Comparison of ENCODE assay signal across 1 cellular context in the genomic region with DNA sequence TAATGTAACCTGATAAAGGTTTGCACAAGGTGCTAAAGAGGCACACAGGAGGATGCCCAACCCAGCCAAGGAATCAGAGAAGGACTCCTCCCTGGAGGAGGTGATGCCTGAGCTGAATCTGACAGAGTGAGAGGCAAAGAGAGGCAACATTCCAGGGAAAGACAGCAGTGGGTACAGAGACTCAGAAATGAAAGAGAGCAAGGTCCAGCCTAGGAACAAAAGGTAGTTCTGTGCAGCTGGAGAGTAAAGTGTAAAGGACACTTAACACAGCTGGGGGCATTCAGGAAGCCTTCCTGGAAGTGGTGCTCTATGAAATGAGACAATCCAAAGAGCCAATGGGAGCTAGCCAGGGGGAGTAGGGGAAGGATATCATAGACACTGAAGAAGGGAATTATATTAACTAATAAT.
TF ChIP-seq lines count a peak whose summit lies in the region.

No MANE protein-coding gene starts in this region.

TF ChIP-seq in HepG2, 621 proteins besides CTCF, POLR2A, EP300 and RAD21 (continued from another document and continues in another):
- TF ChIP-seq, protein P1, sequence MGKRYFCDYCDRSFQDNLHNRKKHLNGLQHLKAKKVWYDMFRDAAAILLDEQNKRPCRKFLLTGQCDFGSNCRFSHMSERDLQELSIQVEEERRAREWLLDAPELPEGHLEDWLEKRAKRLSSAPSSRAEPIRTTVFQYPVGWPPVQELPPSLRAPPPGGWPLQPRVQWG (CRISPR knock-in tag; IDR thresholded peaks at IDR 0.05; ENCODE audit: borderline replicate concordance, low read depth): 0 out of 2 replicates have a peak, but pooled peaks have one; percentile 7
- no peak for TF ChIP-seq ZNF605 (CRISPR knock-in tag; IDR thresholded peaks at IDR 0.05)
- no peak for TF ChIP-seq TSC22D2 (CRISPR knock-in tag; IDR thresholded peaks at IDR 0.05; ENCODE audit: borderline replicate concordance)
- TF ChIP-seq CBX2 (IDR thresholded peaks at IDR 0.05; ENCODE audit: low read depth, low read length): no peak
- no peak; the same call in 1 of the 2 replicates for TF ChIP-seq CBX2 (CRISPR knock-in tag; IDR thresholded peaks at IDR 0.05; ENCODE audit: low read depth)
- TF ChIP-seq NRL (CRISPR knock-in tag; IDR thresholded peaks at IDR 0.05; ENCODE audit: borderline replicate concordance): no peak
- no peak for TF ChIP-seq MAF1 (CRISPR knock-in tag; IDR thresholded peaks at IDR 0.05; ENCODE audit: borderline replicate concordance)
- TF ChIP-seq, protein P2, sequence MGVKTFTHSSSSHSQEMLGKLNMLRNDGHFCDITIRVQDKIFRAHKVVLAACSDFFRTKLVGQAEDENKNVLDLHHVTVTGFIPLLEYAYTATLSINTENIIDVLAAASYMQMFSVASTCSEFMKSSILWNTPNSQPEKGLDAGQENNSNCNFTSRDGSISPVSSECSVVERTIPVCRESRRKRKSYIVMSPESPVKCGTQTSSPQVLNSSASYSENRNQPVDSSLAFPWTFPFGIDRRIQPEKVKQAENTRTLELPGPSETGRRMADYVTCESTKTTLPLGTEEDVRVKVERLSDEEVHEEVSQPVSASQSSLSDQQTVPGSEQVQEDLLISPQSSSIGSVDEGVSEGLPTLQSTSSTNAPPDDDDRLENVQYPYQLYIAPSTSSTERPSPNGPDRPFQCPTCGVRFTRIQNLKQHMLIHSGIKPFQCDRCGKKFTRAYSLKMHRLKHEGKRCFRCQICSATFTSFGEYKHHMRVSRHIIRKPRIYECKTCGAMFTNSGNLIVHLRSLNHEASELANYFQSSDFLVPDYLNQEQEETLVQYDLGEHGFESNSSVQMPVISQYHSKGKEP (CRISPR knock-in tag; IDR thresholded peaks at IDR 0.05): no peak
- no peak for TF ChIP-seq ZNF737 (CRISPR knock-in tag; IDR thresholded peaks at IDR 0.05; ENCODE audit: borderline replicate concordance)
- TF ChIP-seq, protein P3, sequence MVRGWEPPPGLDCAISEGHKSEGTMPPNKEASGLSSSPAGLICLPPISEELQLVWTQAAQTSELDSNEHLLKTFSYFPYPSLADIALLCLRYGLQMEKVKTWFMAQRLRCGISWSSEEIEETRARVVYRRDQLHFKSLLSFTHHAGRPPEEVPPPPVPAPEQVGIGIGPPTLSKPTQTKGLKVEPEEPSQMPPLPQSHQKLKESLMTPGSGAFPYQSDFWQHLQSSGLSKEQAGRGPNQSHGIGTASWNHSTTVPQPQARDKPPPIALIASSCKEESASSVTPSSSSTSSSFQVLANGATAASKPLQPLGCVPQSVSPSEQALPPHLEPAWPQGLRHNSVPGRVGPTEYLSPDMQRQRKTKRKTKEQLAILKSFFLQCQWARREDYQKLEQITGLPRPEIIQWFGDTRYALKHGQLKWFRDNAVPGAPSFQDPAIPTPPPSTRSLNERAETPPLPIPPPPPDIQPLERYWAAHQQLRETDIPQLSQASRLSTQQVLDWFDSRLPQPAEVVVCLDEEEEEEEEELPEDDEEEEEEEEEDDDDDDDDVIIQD (CRISPR knock-in tag; IDR thresholded peaks at IDR 0.05; ENCODE audit: low read depth): 0 out of 2 replicates have a peak, but pooled peaks have one; percentile 14
- TF ChIP-seq ZNF232 (CRISPR knock-in tag; IDR thresholded peaks at IDR 0.05; ENCODE audit: borderline replicate concordance): no peak
- peak; percentile 70 for TF ChIP-seq SAP130 (CRISPR knock-in tag; IDR thresholded peaks at IDR 0.05; ENCODE audit: low read depth)
- TF ChIP-seq, protein P4, sequence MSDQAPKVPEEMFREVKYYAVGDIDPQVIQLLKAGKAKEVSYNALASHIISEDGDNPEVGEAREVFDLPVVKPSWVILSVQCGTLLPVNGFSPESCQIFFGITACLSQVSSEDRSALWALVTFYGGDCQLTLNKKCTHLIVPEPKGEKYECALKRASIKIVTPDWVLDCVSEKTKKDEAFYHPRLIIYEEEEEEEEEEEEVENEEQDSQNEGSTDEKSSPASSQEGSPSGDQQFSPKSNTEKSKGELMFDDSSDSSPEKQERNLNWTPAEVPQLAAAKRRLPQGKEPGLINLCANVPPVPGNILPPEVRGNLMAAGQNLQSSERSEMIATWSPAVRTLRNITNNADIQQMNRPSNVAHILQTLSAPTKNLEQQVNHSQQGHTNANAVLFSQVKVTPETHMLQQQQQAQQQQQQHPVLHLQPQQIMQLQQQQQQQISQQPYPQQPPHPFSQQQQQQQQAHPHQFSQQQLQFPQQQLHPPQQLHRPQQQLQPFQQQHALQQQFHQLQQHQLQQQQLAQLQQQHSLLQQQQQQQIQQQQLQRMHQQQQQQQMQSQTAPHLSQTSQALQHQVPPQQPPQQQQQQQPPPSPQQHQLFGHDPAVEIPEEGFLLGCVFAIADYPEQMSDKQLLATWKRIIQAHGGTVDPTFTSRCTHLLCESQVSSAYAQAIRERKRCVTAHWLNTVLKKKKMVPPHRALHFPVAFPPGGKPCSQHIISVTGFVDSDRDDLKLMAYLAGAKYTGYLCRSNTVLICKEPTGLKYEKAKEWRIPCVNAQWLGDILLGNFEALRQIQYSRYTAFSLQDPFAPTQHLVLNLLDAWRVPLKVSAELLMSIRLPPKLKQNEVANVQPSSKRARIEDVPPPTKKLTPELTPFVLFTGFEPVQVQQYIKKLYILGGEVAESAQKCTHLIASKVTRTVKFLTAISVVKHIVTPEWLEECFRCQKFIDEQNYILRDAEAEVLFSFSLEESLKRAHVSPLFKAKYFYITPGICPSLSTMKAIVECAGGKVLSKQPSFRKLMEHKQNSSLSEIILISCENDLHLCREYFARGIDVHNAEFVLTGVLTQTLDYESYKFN (CRISPR knock-in tag; conservative IDR thresholded peaks at IDR 0.05): peak; percentile 91
- TF ChIP-seq, protein P5, sequence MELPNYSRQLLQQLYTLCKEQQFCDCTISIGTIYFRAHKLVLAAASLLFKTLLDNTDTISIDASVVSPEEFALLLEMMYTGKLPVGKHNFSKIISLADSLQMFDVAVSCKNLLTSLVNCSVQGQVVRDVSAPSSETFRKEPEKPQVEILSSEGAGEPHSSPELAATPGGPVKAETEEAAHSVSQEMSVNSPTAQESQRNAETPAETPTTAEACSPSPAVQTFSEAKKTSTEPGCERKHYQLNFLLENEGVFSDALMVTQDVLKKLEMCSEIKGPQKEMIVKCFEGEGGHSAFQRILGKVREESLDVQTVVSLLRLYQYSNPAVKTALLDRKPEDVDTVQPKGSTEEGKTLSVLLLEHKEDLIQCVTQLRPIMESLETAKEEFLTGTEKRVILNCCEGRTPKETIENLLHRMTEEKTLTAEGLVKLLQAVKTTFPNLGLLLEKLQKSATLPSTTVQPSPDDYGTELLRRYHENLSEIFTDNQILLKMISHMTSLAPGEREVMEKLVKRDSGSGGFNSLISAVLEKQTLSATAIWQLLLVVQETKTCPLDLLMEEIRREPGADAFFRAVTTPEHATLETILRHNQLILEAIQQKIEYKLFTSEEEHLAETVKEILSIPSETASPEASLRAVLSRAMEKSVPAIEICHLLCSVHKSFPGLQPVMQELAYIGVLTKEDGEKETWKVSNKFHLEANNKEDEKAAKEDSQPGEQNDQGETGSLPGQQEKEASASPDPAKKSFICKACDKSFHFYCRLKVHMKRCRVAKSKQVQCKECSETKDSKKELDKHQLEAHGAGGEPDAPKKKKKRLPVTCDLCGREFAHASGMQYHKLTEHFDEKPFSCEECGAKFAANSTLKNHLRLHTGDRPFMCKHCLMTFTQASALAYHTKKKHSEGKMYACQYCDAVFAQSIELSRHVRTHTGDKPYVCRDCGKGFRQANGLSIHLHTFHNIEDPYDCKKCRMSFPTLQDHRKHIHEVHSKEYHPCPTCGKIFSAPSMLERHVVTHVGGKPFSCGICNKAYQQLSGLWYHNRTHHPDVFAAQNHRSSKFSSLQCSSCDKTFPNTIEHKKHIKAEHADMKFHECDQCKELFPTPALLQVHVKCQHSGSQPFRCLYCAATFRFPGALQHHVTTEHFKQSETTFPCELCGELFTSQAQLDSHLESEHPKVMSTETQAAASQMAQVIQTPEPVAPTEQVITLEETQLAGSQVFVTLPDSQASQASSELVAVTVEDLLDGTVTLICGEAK (IDR thresholded peaks at IDR 0.05): no peak
- TF ChIP-seq, protein P5 (CRISPR knock-in tag; IDR thresholded peaks at IDR 0.05): no peak; the same call in 1 of the 2 replicates
- TF ChIP-seq, protein P6, sequence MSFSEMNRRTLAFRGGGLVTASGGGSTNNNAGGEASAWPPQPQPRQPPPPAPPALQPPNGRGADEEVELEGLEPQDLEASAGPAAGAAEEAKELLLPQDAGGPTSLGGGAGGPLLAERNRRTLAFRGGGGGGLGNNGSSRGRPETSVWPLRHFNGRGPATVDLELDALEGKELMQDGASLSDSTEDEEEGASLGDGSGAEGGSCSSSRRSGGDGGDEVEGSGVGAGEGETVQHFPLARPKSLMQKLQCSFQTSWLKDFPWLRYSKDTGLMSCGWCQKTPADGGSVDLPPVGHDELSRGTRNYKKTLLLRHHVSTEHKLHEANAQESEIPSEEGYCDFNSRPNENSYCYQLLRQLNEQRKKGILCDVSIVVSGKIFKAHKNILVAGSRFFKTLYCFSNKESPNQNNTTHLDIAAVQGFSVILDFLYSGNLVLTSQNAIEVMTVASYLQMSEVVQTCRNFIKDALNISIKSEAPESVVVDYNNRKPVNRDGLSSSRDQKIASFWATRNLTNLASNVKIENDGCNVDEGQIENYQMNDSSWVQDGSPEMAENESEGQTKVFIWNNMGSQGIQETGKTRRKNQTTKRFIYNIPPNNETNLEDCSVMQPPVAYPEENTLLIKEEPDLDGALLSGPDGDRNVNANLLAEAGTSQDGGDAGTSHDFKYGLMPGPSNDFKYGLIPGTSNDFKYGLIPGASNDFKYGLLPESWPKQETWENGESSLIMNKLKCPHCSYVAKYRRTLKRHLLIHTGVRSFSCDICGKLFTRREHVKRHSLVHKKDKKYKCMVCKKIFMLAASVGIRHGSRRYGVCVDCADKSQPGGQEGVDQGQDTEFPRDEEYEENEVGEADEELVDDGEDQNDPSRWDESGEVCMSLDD (CRISPR knock-in tag; IDR thresholded peaks at IDR 0.05; ENCODE audit: borderline replicate concordance): no peak
- TF ChIP-seq ZBTB42 (CRISPR knock-in tag; IDR thresholded peaks at IDR 0.05): peak; percentile 13; the same call in 1 of the 2 replicates
- TF ChIP-seq ZNF556 (CRISPR knock-in tag; IDR thresholded peaks at IDR 0.05; ENCODE audit: borderline replicate concordance): peak; percentile 43; the same call in 1 of the 2 replicates
- TF ChIP-seq ZFX (CRISPR knock-in tag; IDR thresholded peaks at IDR 0.05; ENCODE audit: low read depth): no peak; the same call in 1 of the 2 replicates
- TF ChIP-seq, protein P7, sequence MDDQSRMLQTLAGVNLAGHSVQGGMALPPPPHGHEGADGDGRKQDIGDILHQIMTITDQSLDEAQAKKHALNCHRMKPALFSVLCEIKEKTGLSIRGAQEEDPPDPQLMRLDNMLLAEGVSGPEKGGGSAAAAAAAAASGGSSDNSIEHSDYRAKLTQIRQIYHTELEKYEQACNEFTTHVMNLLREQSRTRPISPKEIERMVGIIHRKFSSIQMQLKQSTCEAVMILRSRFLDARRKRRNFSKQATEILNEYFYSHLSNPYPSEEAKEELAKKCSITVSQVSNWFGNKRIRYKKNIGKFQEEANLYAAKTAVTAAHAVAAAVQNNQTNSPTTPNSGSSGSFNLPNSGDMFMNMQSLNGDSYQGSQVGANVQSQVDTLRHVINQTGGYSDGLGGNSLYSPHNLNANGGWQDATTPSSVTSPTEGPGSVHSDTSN (CRISPR knock-in tag; IDR thresholded peaks at IDR 0.05; ENCODE audit: borderline replicate concordance): no peak
- TF ChIP-seq PAF1 (CRISPR knock-in tag; IDR thresholded peaks at IDR 0.05): no peak
- TF ChIP-seq ZNF570 (CRISPR knock-in tag; IDR thresholded peaks at IDR 0.05; ENCODE audit: borderline replicate concordance): no peak
- TF ChIP-seq DMAP1 (CRISPR knock-in tag; IDR thresholded peaks at IDR 0.05): 0 out of 2 replicates have a peak, but pooled peaks have one; percentile 42
- no peak for TF ChIP-seq ZNF235 (CRISPR knock-in tag; IDR thresholded peaks at IDR 0.05; ENCODE audit: borderline replicate concordance)
- no peak for TF ChIP-seq MYNN (CRISPR knock-in tag; IDR thresholded peaks at IDR 0.05; ENCODE audit: low read depth)
- TF ChIP-seq ZNF776 (CRISPR knock-in tag; IDR thresholded peaks at IDR 0.05): no peak
- TF ChIP-seq ZNF788 (CRISPR knock-in tag; IDR thresholded peaks at IDR 0.05; ENCODE audit: borderline replicate concordance): 0 out of 2 replicates have a peak, but pooled peaks have one; percentile 44
- TF ChIP-seq MIER3 (CRISPR knock-in tag; IDR thresholded peaks at IDR 0.05; ENCODE audit: borderline replicate concordance): peak; percentile 67; the same call in 1 of the 2 replicates
- peak; percentile 92 for TF ChIP-seq RCOR2 (CRISPR knock-in tag; IDR thresholded peaks at IDR 0.05)
- no peak for TF ChIP-seq ZNF777 (CRISPR knock-in tag; IDR thresholded peaks at IDR 0.05)
- no peak for TF ChIP-seq ZNF607 (CRISPR knock-in tag; IDR thresholded peaks at IDR 0.05; ENCODE audit: borderline replicate concordance)
- TF ChIP-seq NFE2L1 (CRISPR knock-in tag; IDR thresholded peaks at IDR 0.05; ENCODE audit: borderline replicate concordance): no peak
- TF ChIP-seq KDM6A (CRISPR knock-in tag; IDR thresholded peaks at IDR 0.05; ENCODE audit: low read depth): no peak
- no peak for TF ChIP-seq ZNF44 (CRISPR knock-in tag; IDR thresholded peaks at IDR 0.05)
- TF ChIP-seq, protein P8, sequence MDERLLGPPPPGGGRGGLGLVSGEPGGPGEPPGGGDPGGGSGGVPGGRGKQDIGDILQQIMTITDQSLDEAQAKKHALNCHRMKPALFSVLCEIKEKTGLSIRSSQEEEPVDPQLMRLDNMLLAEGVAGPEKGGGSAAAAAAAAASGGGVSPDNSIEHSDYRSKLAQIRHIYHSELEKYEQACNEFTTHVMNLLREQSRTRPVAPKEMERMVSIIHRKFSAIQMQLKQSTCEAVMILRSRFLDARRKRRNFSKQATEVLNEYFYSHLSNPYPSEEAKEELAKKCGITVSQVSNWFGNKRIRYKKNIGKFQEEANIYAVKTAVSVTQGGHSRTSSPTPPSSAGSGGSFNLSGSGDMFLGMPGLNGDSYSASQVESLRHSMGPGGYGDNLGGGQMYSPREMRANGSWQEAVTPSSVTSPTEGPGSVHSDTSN (CRISPR knock-in tag; IDR thresholded peaks at IDR 0.05): peak; percentile 42; the same call in 1 of the 2 replicates
